In the genomic region with DNA sequence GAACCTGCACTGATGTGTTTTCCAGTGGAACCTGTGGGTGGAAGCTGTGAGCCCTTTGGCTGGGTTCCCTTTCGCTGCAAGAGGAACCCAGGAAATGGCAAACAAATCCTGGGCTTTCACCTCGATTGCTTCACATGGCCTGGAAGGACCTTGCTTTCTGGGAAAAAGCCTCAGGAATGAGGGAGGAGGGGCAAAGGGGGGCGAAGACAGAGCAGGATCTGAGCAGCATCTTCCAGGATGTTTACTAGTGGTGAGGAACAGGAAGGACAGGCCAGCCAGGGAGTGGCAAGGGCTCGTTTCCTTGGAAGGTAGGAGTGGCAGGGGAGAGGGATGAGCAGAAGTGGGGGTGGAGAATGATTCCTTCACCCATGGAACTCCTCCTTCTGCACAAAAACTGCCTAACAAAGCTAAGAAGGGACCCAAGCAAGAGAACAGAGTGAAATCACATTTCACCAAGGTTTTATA, we compare ENCODE assay signal across 1 cellular context.
TF ChIP-seq lines count a peak whose summit lies in the region.

No MANE protein-coding gene starts in this region.

TF ChIP-seq in IMR-90, 13 proteins besides CTCF, POLR2A, EP300 and RAD21:
- no peak for TF ChIP-seq NFE2L2 (IDR thresholded peaks at IDR 0.05; ENCODE audit: low read depth, low read length)
- TF ChIP-seq CEBPB (IDR thresholded peaks at IDR 0.05; ENCODE audit: low read depth, low read length), result peak; percentile 94
- no peak for TF ChIP-seq FOS (IDR thresholded peaks at IDR 0.05; ENCODE audit: low read depth, low read length)
- TF ChIP-seq MAZ (IDR thresholded peaks at IDR 0.05; ENCODE audit: borderline replicate concordance, low read depth, low read length), result peak; percentile 84
